22 cellular contexts compared by ENCODE assay signal in the genomic region with DNA sequence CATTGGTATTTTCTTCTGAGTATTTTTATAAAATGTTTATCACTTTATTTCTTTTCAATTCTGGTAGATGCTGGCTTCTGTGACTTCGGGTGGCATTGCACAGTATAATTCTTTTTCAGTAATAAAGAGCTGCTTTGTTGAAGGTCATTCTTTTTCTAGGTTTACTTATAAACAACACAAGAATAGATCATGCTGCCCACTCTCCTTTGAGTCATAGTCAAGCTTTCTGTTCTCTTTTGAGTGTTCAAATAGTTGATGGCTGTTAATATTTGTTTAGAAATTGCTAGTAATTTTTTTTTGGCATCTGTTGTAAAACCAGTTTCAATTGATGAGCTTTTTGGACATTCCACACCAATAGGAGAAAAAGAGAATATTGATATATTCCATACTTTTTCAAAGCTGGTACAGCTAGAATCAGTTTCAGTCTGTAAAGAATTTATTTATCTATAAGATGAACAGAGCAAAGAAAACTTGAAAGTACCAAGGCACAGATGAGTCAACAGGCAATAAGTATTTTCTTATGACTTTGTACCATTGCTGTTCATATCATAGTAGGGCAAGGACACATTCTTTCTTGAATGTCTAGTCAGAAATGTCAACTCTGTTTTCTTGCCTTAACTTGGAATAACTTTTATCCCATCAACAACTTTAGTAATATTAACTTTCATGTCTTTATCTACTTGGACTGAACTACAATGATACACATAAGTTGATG.
DNase-seq lines count a peak whose midpoint lies in the region; ATAC-seq, FAIRE-seq and TF ChIP-seq lines count a peak whose summit lies in the region.
"Had no signal": no experiment of that assay in that cellular context is flagged by ENCODE, and none has a peak within 500 bp of the region (broad histone marks: within the 10 kb centered on the region; RNA-seq: fewer than 3 reads in every experiment).

No MANE protein-coding gene starts in this region.

- no peak overlapping the region for H3K27ac ChIP-seq in kidney (ENCODE audit: low read depth in 2 of 2, low read length in 2 of 2)
- H3K27ac ChIP-seq: body of pancreas, colonic mucosa, pancreas had no signal

- no peaks in the 10 kb centered on the region for H3K4me1 ChIP-seq in kidney (ENCODE audit: control insufficient read depth in 1 of 2, insufficient read depth in 1 of 2, low read depth in 1 of 2, low read length in 2 of 2)
- H3K4me1 ChIP-seq: body of pancreas, colonic mucosa, pancreas had no signal

- no peak overlapping the region for H3K27ac Mint-ChIP-seq in MCF 10A (ENCODE audit: low read depth, unreplicated experiment)
- H3K27ac Mint-ChIP-seq: activated CD8-positive, alpha-beta T cell treated with anti-CD3 and anti-CD28 coated beads, Interleukin-2, amount 10 ng/mL, durations not matched to agents 7 days and 5 days; activated naive CD8-positive, alpha-beta T cell; activated T-cell treated with anti-CD3 and anti-CD28 coated beads, Interleukin-2, amount 50 U/mL, for 72 hours; CD4-positive, alpha-beta memory T cell; WTC11 had no signal

- H3K36me3 Mint-ChIP-seq in MCF 10A (ENCODE audit: insufficient read depth, unreplicated experiment), result no peaks in the 10 kb centered on the region
- H3K36me3 Mint-ChIP-seq: activated naive CD8-positive, alpha-beta T cell; CD4-positive, alpha-beta memory T cell; WTC11 had no signal

- peaks cover 5% of the 10 kb centered on the region for H3K4me1 Mint-ChIP-seq in MCF 10A (ENCODE audit: insufficient read depth, unreplicated experiment)
- H3K4me1 Mint-ChIP-seq: CD4-positive, alpha-beta memory T cell had no signal

- no peak overlapping the region for H3K9ac ChIP-seq in kidney (ENCODE audit: low read length in 2 of 2)

- ATAC-seq in GM18861 (IDR thresholded peaks at IDR 0.05; ENCODE audit: unreplicated experiment) (peak; percentile 78), HG02884 (IDR thresholded peaks at IDR 0.05; ENCODE audit: unreplicated experiment) (peak; percentile 68), HG03432 (IDR thresholded peaks at IDR 0.05; ENCODE audit: unreplicated experiment) (peak; percentile 83)
- ATAC-seq: activated CD8-positive, alpha-beta T cell treated with anti-CD3 and anti-CD28 coated beads, Interleukin-2, amount 10 ng/mL, durations not matched to agents 7 days and 5 days; activated T-cell treated with anti-CD3 and anti-CD28 coated beads, Interleukin-2, amount 50 U/mL, for 72 hours; body of pancreas; HepG2; pancreas; WTC11 had no signal

- H3K4me3 Mint-ChIP-seq in MCF 10A (ENCODE audit: unreplicated experiment), result no peak overlapping the region
- H3K4me3 Mint-ChIP-seq: activated CD8-positive, alpha-beta T cell treated with anti-CD3 and anti-CD28 coated beads, Interleukin-2, amount 10 ng/mL, durations not matched to agents 7 days and 5 days; activated naive CD8-positive, alpha-beta T cell; activated T-cell treated with anti-CD3 and anti-CD28 coated beads, Interleukin-2, amount 50 U/mL, for 72 hours; CD4-positive, alpha-beta memory T cell; WTC11 had no signal

- H3K9me3 ChIP-seq in kidney (ENCODE audit: control insufficient read depth in 1 of 2, low read length in 2 of 2), result no peaks in the 10 kb centered on the region
- H3K9me3 ChIP-seq: body of pancreas, colonic mucosa, pancreas had no signal

- CTCF ChIA-PET in MCF 10A (lab: Yijun Ruan, JAX), result interaction anchor here (0.6 to 0.8 kb wide), 2 partner anchors 55 to 899 kb away, joined by 4 to 6 read pairs; no protein-coding TSS in a partner anchor

- no peak for FAIRE-seq in kidney (lab: Jason Lieb, UNC)
- FAIRE-seq: HepG2, keratinocyte, pancreas, urothelium cell line had no signal

- intact Hi-C loops in kidney (cut with DNase I), result no loop called here
- intact Hi-C loops in MCF 10A (cut with micrococcal nuclease), result no loop called here

- H3K27me3 Mint-ChIP-seq in MCF 10A (ENCODE audit: insufficient read depth, unreplicated experiment), result no peaks in the 10 kb centered on the region
- H3K27me3 Mint-ChIP-seq: activated naive CD8-positive, alpha-beta T cell; CD4-positive, alpha-beta memory T cell had no signal

- H3K36me3 ChIP-seq in kidney (ENCODE audit: control insufficient read depth in 1 of 2, insufficient read depth in 2 of 2, low read length in 2 of 2), result no peaks in the 10 kb centered on the region
- H3K36me3 ChIP-seq: colonic mucosa, pancreas had no signal

- TF ChIP-seq CTCF in GM20000 (IDR thresholded peaks at IDR 0.05; ENCODE audit: extremely low read depth, missing control alignments) (no peak), kidney (IDR thresholded peaks at IDR 0.05; ENCODE audit: borderline replicate concordance, extremely low read depth, insufficient read depth) (no peak), MCF 10A (IDR thresholded peaks at IDR 0.05; ENCODE audit: unreplicated experiment) (no peak)

- H3K4me3 ChIP-seq in kidney (ENCODE audit: low read length in 2 of 2), result no peak overlapping the region
- H3K4me3 ChIP-seq: body of pancreas, colonic mucosa, pancreas had no signal

- DNase-seq in GM20000 (ENCODE audit: low spot score) (peak; percentile 8), cerebellar cortex (ENCODE audit: low spot score) (no peak), kidney (no peak), MCF 10A (ENCODE audit: unreplicated experiment) (no peak)
- DNase-seq in stimulated activated CD4-positive, alpha-beta T cell treated with anti-CD3 and anti-CD28 coated beads, Interleukin-2, amount 100 ng/mL, for 48 hours, result no peak
- DNase-seq: activated CD8-positive, alpha-beta T cell treated with anti-CD3 and anti-CD28 coated beads, Interleukin-2, amount 10 ng/mL, durations not matched to agents 7 days and 5 days; activated T-cell treated with anti-CD3 and anti-CD28 coated beads, Interleukin-2, amount 50 U/mL, for 72 hours; body of pancreas; CD4-positive, alpha-beta memory T cell; colonic mucosa; HCEC 1CT; hippocampal formation; pancreas; stimulated activated CD4-positive, alpha-beta T cell treated with anti-CD3 and anti-CD28 coated beads, Interleukin-2, amount 100 ng/mL, for 24 hours had no signal

- POLR2A ChIA-PET in MCF 10A (lab: Yijun Ruan, JAX), result interaction anchor here (0.7 kb wide), 1 partner anchor 8 kb away, joined by 3 read pairs; no protein-coding TSS in a partner anchor

- no TSS peak for BruUV-seq in MCF 10A (replicated peaks; lab: Mats Ljungman, UMichigan)

- peaks cover 18% of the 10 kb centered on the region for H3K9me3 Mint-ChIP-seq in MCF 10A (ENCODE audit: unreplicated experiment)
- H3K9me3 Mint-ChIP-seq: WTC11 had no signal
